16 cellular contexts compared by ENCODE assay signal in the genomic region with DNA sequence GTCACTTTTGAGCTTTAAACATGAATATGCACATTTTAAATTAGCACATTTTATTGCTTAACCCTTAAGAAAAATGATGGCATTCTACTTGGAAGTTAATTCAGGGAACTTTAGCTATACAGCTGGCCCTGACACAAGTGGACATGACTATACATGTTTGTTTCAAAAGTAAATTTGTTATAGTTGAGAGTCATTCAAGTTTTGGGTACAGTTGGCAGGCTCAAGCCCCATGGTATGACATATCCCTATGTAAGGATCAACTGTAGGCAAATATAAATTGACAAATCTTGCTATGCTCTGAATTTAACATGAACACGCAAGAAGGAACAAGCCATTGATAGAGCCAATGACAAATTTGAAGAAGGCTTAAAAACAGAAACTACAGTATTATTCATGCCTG.
"Had no signal": no experiment of that assay in that cellular context is flagged by ENCODE, and none has a peak within 500 bp of the region (broad histone marks: within the 10 kb centered on the region; RNA-seq: fewer than 3 reads in every experiment).

No MANE protein-coding gene starts in this region.

- H3K4me3 Mint-ChIP-seq: activated naive CD4-positive, alpha-beta T cell treated with anti-CD3 and anti-CD28 coated beads, Interleukin-2, amount 10 ng/mL, durations not matched to agents 7 days and 5 days; activated T-helper 1 cell treated with anti-CD3 and anti-CD28 coated beads, Interleukin-12 subunit alpha, Interleukin-12 subunit beta, Interleukin-2, Interleukin-4 antibody, amounts not matched to agents 30 ng/mL and 10 ng/mL and 1 ng/mL, durations not matched to agents 14 hours and 24 hours and 36 hours; neural crest cell; T-helper 17 cell had no signal

- H3K4me3 ChIP-seq: cardiac muscle cell, hepatocyte, ovary, sigmoid colon, stomach, thoracic aorta had no signal

- H3K9me3 ChIP-seq: ovary, sigmoid colon, SK-N-SH, stomach, thoracic aorta had no signal

- H2AFZ ChIP-seq: hepatocyte had no signal

- H3K27me3 ChIP-seq: cardiac muscle cell, hepatocyte, ovary, sigmoid colon, stomach had no signal

- H3K27ac ChIP-seq: cardiac muscle cell, hepatocyte, ovary, stomach, thoracic aorta had no signal

- FAIRE-seq: colon, endothelial cell of umbilical vein had no signal

- H3K4me1 ChIP-seq: stomach had no signal

- H3K36me3 ChIP-seq: cardiac muscle cell, ovary, sigmoid colon, stomach, thoracic aorta had no signal

- DNase-seq: activated CD4-positive, alpha-beta T cell treated with anti-CD3 and anti-CD28 coated beads, Interleukin-2, amount 50 U/mL, for 4 hours; activated CD8-positive, alpha-beta memory T cell treated with anti-CD3 and anti-CD28 coated beads, Interleukin-2, amount 50 U/mL, for 4 hours; activated naive CD4-positive, alpha-beta T cell treated with anti-CD3 and anti-CD28 coated beads, Interleukin-2, amount 10 ng/mL, durations not matched to agents 7 days and 5 days; ovary; sigmoid colon; SK-N-SH; stimulated activated CD4-positive, alpha-beta T cell treated with anti-CD3 and anti-CD28 coated beads, Interleukin-2, amount 100 ng/mL, for 48 hours; stomach; T-helper 17 cell had no signal

- H3K27me3 Mint-ChIP-seq: activated naive CD4-positive, alpha-beta T cell treated with anti-CD3 and anti-CD28 coated beads, Interleukin-2, amount 10 ng/mL, durations not matched to agents 7 days and 5 days; T-helper 17 cell had no signal

- H3K4me2 ChIP-seq: hepatocyte, SK-N-SH had no signal

- ATAC-seq: T-helper 17 cell had no signal

- H3K79me2 ChIP-seq: hepatocyte had no signal

- H3K27ac Mint-ChIP-seq: activated naive CD4-positive, alpha-beta T cell treated with anti-CD3 and anti-CD28 coated beads, Interleukin-2, amount 10 ng/mL, durations not matched to agents 7 days and 5 days had no signal
